Comparison of ENCODE assay signal across 15 cellular contexts in the genomic region with DNA sequence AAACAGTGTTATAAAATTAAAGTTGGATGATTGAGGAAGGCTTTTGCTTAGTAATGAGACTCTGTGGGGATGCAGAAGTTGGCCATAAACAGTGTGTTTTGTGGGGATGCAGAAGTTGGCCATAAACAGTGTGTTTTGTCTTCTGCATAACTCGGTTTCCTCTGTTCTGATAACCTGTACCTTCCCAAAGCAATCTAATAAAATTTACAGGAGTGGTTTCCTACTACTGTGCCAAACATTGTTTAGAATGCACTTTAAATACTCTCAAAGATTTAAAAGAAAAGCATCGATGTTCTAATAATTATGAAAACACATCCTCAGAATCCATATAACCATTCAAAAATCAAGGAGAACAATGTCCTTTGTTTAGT. TPM values are rescaled to one million over a fixed set of nuclear protein-coding genes. Genes with fewer than 3 reads are reported as not detected.
DNase-seq lines count a peak whose midpoint lies in the region; ATAC-seq, FAIRE-seq and TF ChIP-seq lines count a peak whose summit lies in the region.
"Had no signal": no experiment of that assay in that cellular context is flagged by ENCODE, and none has a peak within 500 bp of the region (broad histone marks: within the 10 kb centered on the region; RNA-seq: fewer than 3 reads in every experiment).

No MANE protein-coding gene starts in this region.

- H3K36me3 ChIP-seq in Loucy (ENCODE audit: insufficient read depth, low read length), result no peaks in the 10 kb centered on the region
- no peaks in the 10 kb centered on the region for H3K36me3 ChIP-seq in gastrocnemius medialis
- no peaks in the 10 kb centered on the region for H3K36me3 ChIP-seq in adrenal gland (replicated peaks in 1 of 2)
- H3K36me3 ChIP-seq in spleen, result no peaks in the 10 kb centered on the region
- H3K36me3 ChIP-seq: BE2C had no signal

- no peaks in the 10 kb centered on the region for H3K79me2 ChIP-seq in Loucy (ENCODE audit: insufficient read depth, low read length)

- no peaks in the 10 kb centered on the region for H3K27me3 Mint-ChIP-seq in activated CD4-positive, alpha-beta T cell treated with anti-CD3 and anti-CD28 coated beads, Interleukin-2, amount 10 ng/mL, durations not matched to agents 7 days and 5 days
- H3K27me3 Mint-ChIP-seq: CD4-positive, alpha-beta memory T cell had no signal

- no peaks in the 10 kb centered on the region for H3K36me3 Mint-ChIP-seq in activated CD4-positive, alpha-beta T cell treated with anti-CD3 and anti-CD28 coated beads, Interleukin-2, amount 10 ng/mL, durations not matched to agents 7 days and 5 days (ENCODE audit: low read depth)
- H3K36me3 Mint-ChIP-seq: CD4-positive, alpha-beta memory T cell had no signal

- H3K27ac ChIP-seq in gastrocnemius medialis (peak overlapping the region in 2 of 4 donors; percentile 17 to 33), adrenal gland (no peak overlapping the region), spleen (peak overlapping the region in 3 of 8 donors; percentile 3 to 52 (median 23))
- H3K27ac ChIP-seq: C4-2B, HL-60 had no signal

- no peak overlapping the region for H3K27ac Mint-ChIP-seq in activated CD4-positive, alpha-beta T cell treated with anti-CD3 and anti-CD28 coated beads, Interleukin-2, amount 10 ng/mL, durations not matched to agents 7 days and 5 days
- H3K27ac Mint-ChIP-seq: CD4-positive, alpha-beta memory T cell; HFFc6 had no signal

- no peaks in the 10 kb centered on the region for H3K9me3 Mint-ChIP-seq in activated CD4-positive, alpha-beta T cell treated with anti-CD3 and anti-CD28 coated beads, Interleukin-2, amount 10 ng/mL, durations not matched to agents 7 days and 5 days
- H3K9me3 Mint-ChIP-seq: CD4-positive, alpha-beta memory T cell; HFFc6 had no signal

- H3K4me3 ChIP-seq in Loucy (ENCODE audit: low read length, poor library complexity, severe bottlenecking), result no peak overlapping the region
- no peak overlapping the region for H3K4me3 ChIP-seq in gastrocnemius medialis
- no peak overlapping the region for H3K4me3 ChIP-seq in adrenal gland
- H3K4me3 ChIP-seq in spleen, result no peak overlapping the region

- H4K20me1 ChIP-seq in Loucy (ENCODE audit: insufficient read depth, low read length, poor library complexity, severe bottlenecking), result no peaks in the 10 kb centered on the region

- no peak for DNase-seq in GM12891 (ENCODE audit: insufficient read length, low spot score)
- DNase-seq in left ventricle myocardium superior, result no peak
- DNase-seq in gastrocnemius medialis, result no peak
- DNase-seq in adrenal gland, result no peak
- DNase-seq in spleen, result no peak
- no peak for DNase-seq in activated CD4-positive, alpha-beta T cell treated with anti-CD3 and anti-CD28 coated beads, Interleukin-2, amount 10 ng/mL, durations not matched to agents 7 days and 5 days
- DNase-seq: BE2C, DMS79 treated with DMSO at 0.1 percent for 48 hours had no signal

- in situ Hi-C loops in gastrocnemius medialis (cut with MboI; ENCODE audit: low sequenced_read_pairs in 4 of 4), result loop anchor here in 2 of 4 donors (5.0 to 25.0 kb wide), 3 partner anchors 125 to 203 kb away; no protein-coding TSS in a partner anchor

- TF ChIP-seq CTCF in Loucy (conservative IDR thresholded peaks at IDR 0.05; ENCODE audit: low read length), result no peak
- no peak for TF ChIP-seq CTCF in gastrocnemius medialis (IDR thresholded peaks at IDR 0.05 in 4 of 5, conservative IDR thresholded peaks at IDR 0.05 in 1 of 5)
- TF ChIP-seq CTCF in adrenal gland (IDR thresholded peaks at IDR 0.05), result no peak
- no peak for TF ChIP-seq CTCF in spleen (IDR thresholded peaks at IDR 0.05 in 8 of 11, conservative IDR thresholded peaks at IDR 0.05 in 3 of 11)

- no peaks in the 10 kb centered on the region for H3K9me3 ChIP-seq in Loucy (ENCODE audit: insufficient read depth, low read depth, low read length)
- no peaks in the 10 kb centered on the region for H3K9me3 ChIP-seq in gastrocnemius medialis
- no peaks in the 10 kb centered on the region for H3K9me3 ChIP-seq in adrenal gland (replicated peaks in 1 of 3)
- H3K9me3 ChIP-seq in spleen, result no peaks in the 10 kb centered on the region
- H3K9me3 ChIP-seq: BE2C had no signal

- POLR2A ChIA-PET in activated CD4-positive, alpha-beta T cell treated with anti-CD3 and anti-CD28 coated beads, Interleukin-2, amount 10 ng/mL, durations not matched to agents 7 days and 5 days (lab: Charles Lee), result no interaction called here

- H3K4me2 ChIP-seq in Loucy (ENCODE audit: low read depth, low read length, poor library complexity, severe bottlenecking), result peak overlapping the region; percentile 28

- H3K27me3 ChIP-seq in Loucy (ENCODE audit: insufficient read depth, low read length, poor library complexity, severe bottlenecking), result no peaks in the 10 kb centered on the region
- no peaks in the 10 kb centered on the region for H3K27me3 ChIP-seq in gastrocnemius medialis
- H3K27me3 ChIP-seq in adrenal gland, result no peaks in the 10 kb centered on the region
- H3K27me3 ChIP-seq in spleen (replicated peaks in 1 of 7), result no peaks in the 10 kb centered on the region
- H3K27me3 ChIP-seq: BE2C had no signal

- intact Hi-C loops in left ventricle myocardium superior (cut with micrococcal nuclease), result loop anchor here (5.0 kb wide), 1 partner anchor 200 kb away; no protein-coding TSS in a partner anchor
- intact Hi-C loops in gastrocnemius medialis (cut with DNase I; ENCODE audit: low total_unique reads), result no loop called here
- intact Hi-C loops in adrenal gland (cut with DNase I), result loop anchor here (5.0 kb wide), 1 partner anchor 200 kb away; no protein-coding TSS in a partner anchor
- intact Hi-C loops in spleen (cut with DNase I; ENCODE audit: low total_unique reads), result loop anchor here (10.0 kb wide), 1 partner anchor 53 kb away; a partner anchor contains a TSS

- TF ChIP-seq POLR2A in GM12891 (IDR thresholded peaks at IDR 0.05; ENCODE audit: low read depth, low read length) (no peak), gastrocnemius medialis (IDR thresholded peaks at IDR 0.05) (no peak), adrenal gland (IDR thresholded peaks at IDR 0.05) (no peak), spleen (IDR thresholded peaks at IDR 0.05) (no peak)

- CTCF ChIA-PET in activated CD4-positive, alpha-beta T cell treated with anti-CD3 and anti-CD28 coated beads, Interleukin-2, amount 10 ng/mL, durations not matched to agents 7 days and 5 days (lab: Charles Lee), result interaction anchor here (0.5 kb wide), 1 partner anchor 399 kb away, joined by 4 read pairs; no protein-coding TSS in a partner anchor

- H3K4me1 Mint-ChIP-seq in activated CD4-positive, alpha-beta T cell treated with anti-CD3 and anti-CD28 coated beads, Interleukin-2, amount 10 ng/mL, durations not matched to agents 7 days and 5 days, result no peaks in the 10 kb centered on the region
- H3K4me1 Mint-ChIP-seq: CD4-positive, alpha-beta memory T cell had no signal

- H3K4me3 Mint-ChIP-seq in activated CD4-positive, alpha-beta T cell treated with anti-CD3 and anti-CD28 coated beads, Interleukin-2, amount 10 ng/mL, durations not matched to agents 7 days and 5 days, result no peak overlapping the region
- H3K4me3 Mint-ChIP-seq: CD4-positive, alpha-beta memory T cell; HFFc6 had no signal

- 0 out of 2 replicates have a peak overlapping the region, but pooled peaks have one; percentile 8 for H2AFZ ChIP-seq in Loucy (ENCODE audit: low read length)

- H3F3A ChIP-seq in Loucy (ENCODE audit: low read depth), result no peaks in the 10 kb centered on the region

- peak; percentile 16 for FAIRE-seq in GM12891 (lab: Jason Lieb, UNC)
- FAIRE-seq: A204.1, G401.6 had no signal

- 55 to 73% (median 63%) methylated on average over 2 of the region's 2 CpGs for WGBS in adrenal gland, 4 donors
- WGBS in spleen, 5 donors, result 42 to 64% (median 49%) methylated on average over 2 of the region's 2 CpGs

- no peaks in the 10 kb centered on the region for H3K9me2 ChIP-seq in Loucy (replicated peaks; ENCODE audit: low read depth, low read length)

- no peak overlapping the region for H3K9ac ChIP-seq in Loucy (ENCODE audit: low read depth, low read length, poor library complexity, severe bottlenecking)

- H3K4me1 ChIP-seq in Loucy (ENCODE audit: insufficient read depth, low read length, poor library complexity, severe bottlenecking) (peaks cover 17% of the 10 kb centered on the region), gastrocnemius medialis (peaks cover 0 to 3% of the 10 kb centered on the region in 2 donors), adrenal gland (replicated peaks in 1 of 2) (no peaks in the 10 kb centered on the region), spleen (peaks cover 0 to 31% (median 17%) of the 10 kb centered on the region in 6 donors)
- H3K4me1 ChIP-seq: BE2C had no signal

- ATAC-seq in left ventricle myocardium superior (peak; percentile 62), gastrocnemius medialis (peak; percentile 37 to 59)

TF ChIP-seq in GM12891, 5 proteins besides CTCF, POLR2A, EP300 and RAD21:
- TF ChIP-seq POU2F2 (IDR thresholded peaks at IDR 0.05; ENCODE audit: low read depth, low read length), result no peak
- TF ChIP-seq PAX5 (IDR thresholded peaks at IDR 0.05; ENCODE audit: insufficient read depth, low read length, severe bottlenecking), result no peak
- TF ChIP-seq POLR2AphosphoS5 (IDR thresholded peaks at IDR 0.05; ENCODE audit: low read depth, low read length), result no peak
- no peak for TF ChIP-seq SPI1 (IDR thresholded peaks at IDR 0.05; ENCODE audit: low read depth, low read length)
- no peak for TF ChIP-seq TAF1 (IDR thresholded peaks at IDR 0.05; ENCODE audit: low read depth, low read length)

RNA-seq across cellular contexts. Expression of a gene that starts 36.9 kb away (rescaled TPM):
- 6.0 TPM for polyA plus RNA-seq in GM12891 (2012; ENCODE audit: low read depth, missing spikeins)
- total RNA-seq in left ventricle myocardium superior (59.3 TPM), gastrocnemius medialis (10 to 100 TPM; 16.1 to 18.0 (median 17.0) TPM), adrenal gland (10 to 100 TPM in 5 of 8 donors, 1 to 10 TPM in 3; 6.6 to 18.2 (median 11.3) TPM), spleen (10 to 100 TPM; 11.0 to 23.7 (median 18.0) TPM)
- polyA plus RNA-seq in adrenal gland (10 to 100 TPM in 1 of 3 donors, 1 to 10 TPM in 2; 7.1 to 11.6 (median 7.2) TPM), spleen (10 to 100 TPM in 1 of 3 donors, 1 to 10 TPM in 2; 8.2 to 10.8 (median 9.1) TPM)
- total RNA-seq in activated CD4-positive, alpha-beta T cell treated with anti-CD3 and anti-CD28 coated beads, Interleukin-2, amount 10 ng/mL, durations not matched to agents 7 days and 5 days, result 10 to 100 TPM; 14.3 to 19.4 TPM

RNA-seq across cellular contexts. Expression of a gene that starts 50.1 kb away (rescaled TPM):
- polyA plus RNA-seq in GM12891 (2012; ENCODE audit: low read depth, missing spikeins), result 9.8 TPM
- total RNA-seq in left ventricle myocardium superior (33.7 TPM), gastrocnemius medialis (10 to 100 TPM in 3 of 4 donors, 1 to 10 TPM in 1; 9.0 to 31.8 (median 16.9) TPM), adrenal gland (1 to 10 TPM; 3.7 to 7.7 (median 5.2) TPM), spleen (10 to 100 TPM; 16.0 to 54.0 (median 37.4) TPM)
- polyA plus RNA-seq in adrenal gland (1 to 10 TPM; 1.9 to 4.3 (median 3.3) TPM), spleen (1 to 10 TPM; 3.4 to 8.2 (median 4.2) TPM)
- 1 to 10 TPM; 2.4 TPM for total RNA-seq in activated CD4-positive, alpha-beta T cell treated with anti-CD3 and anti-CD28 coated beads, Interleukin-2, amount 10 ng/mL, durations not matched to agents 7 days and 5 days
